8 cellular contexts compared by ENCODE assay signal in genomic region chr2:3780477-3781402, GRCh38.
DNase-seq lines count a peak whose midpoint lies in the region; ATAC-seq, FAIRE-seq and TF ChIP-seq lines count a peak whose summit lies in the region.

No MANE protein-coding gene starts in this region.

- no peak overlapping the region for H3K27ac ChIP-seq in CD8-positive, alpha-beta memory T cell (ENCODE audit: low read depth, low read length)

- CTCF ChIA-PET in CD8-positive, alpha-beta memory T cell (lab: Charles Lee): interaction anchor here (1.4 kb wide), 1 partner anchor 357 kb away, joined by 3 read pairs; no protein-coding TSS in a partner anchor

- POLR2A ChIA-PET in CD8-positive, alpha-beta memory T cell (lab: Charles Lee): no interaction called here

- peaks cover 0 to 12% (median 6%) of the 10 kb centered on the region in 3 donors for H3K4me1 Mint-ChIP-seq in CD8-positive, alpha-beta memory T cell
- no peaks in the 10 kb centered on the region for H3K4me1 Mint-ChIP-seq in nephron

- peak in 1 of 5 donors; percentile 19 for DNase-seq in CD8-positive, alpha-beta memory T cell
- DNase-seq in NCI-H460 (ENCODE audit: extremely low read depth, low read depth) (peak; percentile 60), epithelial cell of proximal tubule (ENCODE audit: low read depth) (peak; percentile 29), urothelium cell line (ENCODE audit: low spot score) (peak; percentile 57)
- DNase-seq in activated CD4-positive, alpha-beta T cell treated with anti-CD3 and anti-CD28 coated beads, Interleukin-2, amount 50 U/mL, for 1 hour: peak; percentile 38

- H3K36me3 ChIP-seq in CD8-positive, alpha-beta memory T cell (ENCODE audit: insufficient read depth, low read length): no peaks in the 10 kb centered on the region

- peak overlapping the region; percentile 24 for H3K4me3 ChIP-seq in CD8-positive, alpha-beta memory T cell (ENCODE audit: low read length)
- peak overlapping the region; percentile 29 for H3K4me3 ChIP-seq in epithelial cell of proximal tubule (ENCODE audit: low read depth, low read length)

- H3K27me3 Mint-ChIP-seq in CD8-positive, alpha-beta memory T cell: peaks cover 2 to 4% of the 10 kb centered on the region in 2 donors
- H3K27me3 Mint-ChIP-seq in nephron (ENCODE audit: low read depth): peaks cover 42% of the 10 kb centered on the region

- FAIRE-seq in urothelium cell line (lab: Jason Lieb, UNC): no peak

- no peaks in the 10 kb centered on the region for H3K36me3 Mint-ChIP-seq in CD8-positive, alpha-beta memory T cell
- H3K36me3 Mint-ChIP-seq in nephron (ENCODE audit: low read depth): no peaks in the 10 kb centered on the region

- H3K4me3 Mint-ChIP-seq in CD8-positive, alpha-beta memory T cell: peak overlapping the region in 5 of 7 donors; percentile 4 to 69 (median 50)
- H3K4me3 Mint-ChIP-seq in nephron: no peak overlapping the region

- ATAC-seq in GM19324 (IDR thresholded peaks at IDR 0.05; ENCODE audit: low FRiP score, unreplicated experiment): peak; percentile 93
- ATAC-seq in HG03196 (IDR thresholded peaks at IDR 0.05; ENCODE audit: unreplicated experiment): peak; percentile 100

- H3K9me3 Mint-ChIP-seq in CD8-positive, alpha-beta memory T cell: peaks cover 0 to 8% (median 0%) of the 10 kb centered on the region in 5 donors
- no peaks in the 10 kb centered on the region for H3K9me3 Mint-ChIP-seq in nephron

- no peaks in the 10 kb centered on the region for H3K4me1 ChIP-seq in CD8-positive, alpha-beta memory T cell (ENCODE audit: insufficient read depth, low read length)

- no peaks in the 10 kb centered on the region for H3K27me3 ChIP-seq in CD8-positive, alpha-beta memory T cell (ENCODE audit: insufficient read depth, low read length, poor library complexity, severe bottlenecking)

- TF ChIP-seq CTCF in epithelial cell of proximal tubule (conservative IDR thresholded peaks at IDR 0.05; ENCODE audit: low read depth, low read length) (peak; percentile 86), nephron (IDR thresholded peaks at IDR 0.05; ENCODE audit: unreplicated experiment in 3 of 3) (peak; percentile 65 to 69 (median 65))

- no peak overlapping the region for H3K27ac Mint-ChIP-seq in CD8-positive, alpha-beta memory T cell
- no peak overlapping the region for H3K27ac Mint-ChIP-seq in nephron

- no peaks in the 10 kb centered on the region for H3K9me3 ChIP-seq in CD8-positive, alpha-beta memory T cell (ENCODE audit: low read length)

Comparison
In these comparisons a context has a peak if more than half of its experiments do, and no peak if none do; other contexts are left out.
1. H3K4me3 Mint-ChIP-seq: peak in CD8-positive, alpha-beta memory T cell (5 of 7); none in nephron (0 of 3).